Comparison of ENCODE assay signal across 1 cellular context in the genomic region with DNA sequence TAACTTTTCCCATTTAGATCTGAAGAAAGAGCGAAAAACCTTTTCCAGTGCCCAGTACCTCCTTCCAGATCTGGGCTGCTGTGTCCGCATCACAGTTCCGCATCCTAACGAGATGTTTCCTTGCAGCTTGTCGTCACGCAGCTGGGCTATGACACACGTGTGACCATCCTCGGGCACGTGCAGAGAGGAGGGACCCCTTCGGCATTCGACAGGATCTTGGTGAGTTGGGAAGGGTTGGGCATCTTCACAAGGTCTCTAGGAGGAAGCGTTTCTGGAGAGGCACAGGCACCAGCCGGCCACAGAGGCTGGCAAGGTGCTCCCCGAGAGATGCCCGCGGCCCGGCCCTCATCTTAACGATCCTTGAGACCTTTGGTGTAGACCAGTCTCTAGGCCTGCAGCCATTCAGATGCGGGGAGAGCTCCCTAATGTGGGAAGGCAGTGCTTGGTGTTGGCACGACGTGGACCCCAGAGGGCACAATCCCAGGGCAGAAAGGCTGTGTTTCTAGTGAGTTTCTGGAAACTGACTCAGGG.
TF ChIP-seq lines count a peak whose summit lies in the region.

No MANE protein-coding gene starts in this region.

TF ChIP-seq in IMR-90, 13 proteins besides CTCF, POLR2A, EP300 and RAD21:
- no peak for TF ChIP-seq MAFK (IDR thresholded peaks at IDR 0.05; ENCODE audit: low read depth, low read length)
- no peak for TF ChIP-seq FOS (IDR thresholded peaks at IDR 0.05; ENCODE audit: low read depth, low read length)
- no peak for TF ChIP-seq USF2 (IDR thresholded peaks at IDR 0.05; ENCODE audit: low read depth, low read length)
- no peak for TF ChIP-seq RCOR1 (IDR thresholded peaks at IDR 0.05; ENCODE audit: insufficient replicate concordance, low read length)
- TF ChIP-seq NFE2L2 (IDR thresholded peaks at IDR 0.05; ENCODE audit: low read depth, low read length) = no peak
- TF ChIP-seq SMC3 (IDR thresholded peaks at IDR 0.05; ENCODE audit: low read depth, low read length) = no peak
- no peak for TF ChIP-seq RFX5 (IDR thresholded peaks at IDR 0.05; ENCODE audit: low read depth, low read length)
- TF ChIP-seq MAZ (IDR thresholded peaks at IDR 0.05; ENCODE audit: borderline replicate concordance, low read depth, low read length) = no peak
- no peak for TF ChIP-seq CHD1 (IDR thresholded peaks at IDR 0.05; ENCODE audit: low read depth, low read length)
- no peak for TF ChIP-seq BHLHE40 (IDR thresholded peaks at IDR 0.05; ENCODE audit: low read depth, low read length)
- TF ChIP-seq CEBPB (IDR thresholded peaks at IDR 0.05; ENCODE audit: low read depth, low read length) = no peak
- no peak for TF ChIP-seq MXI1 (IDR thresholded peaks at IDR 0.05; ENCODE audit: borderline replicate concordance, low read depth, low read length)
- TF ChIP-seq, protein P1, sequence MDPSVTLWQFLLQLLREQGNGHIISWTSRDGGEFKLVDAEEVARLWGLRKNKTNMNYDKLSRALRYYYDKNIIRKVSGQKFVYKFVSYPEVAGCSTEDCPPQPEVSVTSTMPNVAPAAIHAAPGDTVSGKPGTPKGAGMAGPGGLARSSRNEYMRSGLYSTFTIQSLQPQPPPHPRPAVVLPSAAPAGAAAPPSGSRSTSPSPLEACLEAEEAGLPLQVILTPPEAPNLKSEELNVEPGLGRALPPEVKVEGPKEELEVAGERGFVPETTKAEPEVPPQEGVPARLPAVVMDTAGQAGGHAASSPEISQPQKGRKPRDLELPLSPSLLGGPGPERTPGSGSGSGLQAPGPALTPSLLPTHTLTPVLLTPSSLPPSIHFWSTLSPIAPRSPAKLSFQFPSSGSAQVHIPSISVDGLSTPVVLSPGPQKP (IDR thresholded peaks at IDR 0.05; ENCODE audit: borderline replicate concordance, low read depth, low read length) = no peak
